In genomic region chr5:14922456-14922855, GRCh38 we compare ENCODE assay signal across 20 cellular contexts. TPM values are rescaled to one million over a fixed set of nuclear protein-coding genes. Genes with fewer than 3 reads are reported as not detected.
DNase-seq lines count a peak whose midpoint lies in the region; ATAC-seq and TF ChIP-seq lines count a peak whose summit lies in the region.
"Had no signal": no experiment of that assay in that cellular context is flagged by ENCODE, and none has a peak within 500 bp of the region (broad histone marks: within the 10 kb centered on the region; RNA-seq: fewer than 3 reads in every experiment).

No MANE protein-coding gene starts in this region.

- H3K36me3 ChIP-seq in right atrium auricular region, result no peaks in the 10 kb centered on the region
- H3K36me3 ChIP-seq: BLaER1, Peyer's patch had no signal

- no peak for TF ChIP-seq CTCF in right atrium auricular region (IDR thresholded peaks at IDR 0.05)

- H3K27me3 ChIP-seq in right atrium auricular region, result no peaks in the 10 kb centered on the region
- H3K27me3 ChIP-seq: BLaER1, Peyer's patch had no signal

- H3K9me3 ChIP-seq in right atrium auricular region, result no peaks in the 10 kb centered on the region
- H3K9me3 ChIP-seq: BLaER1, Peyer's patch had no signal

- DNase-seq in NCI-H146 (lab: John Stamatoyannopoulos, UW) (peak; percentile 7), NCI-H146 treated with DMSO at 0.1 percent for 48 hours (lab: John Stamatoyannopoulos, UW; ENCODE audit: unreplicated experiment) (no peak), left ventricle myocardium superior (no peak), right atrium auricular region (ENCODE audit: low spot score) (no peak), left colon (no peak), cerebellum (ENCODE audit: low spot score) (no peak), cerebellar nuclear complex (lab: John Stamatoyannopoulos, UW) (no peak)
- DNase-seq: 8988T, COR-L47, DMS153, EL, KBM-7, NCI-H1048, NCI-H187 treated with DMSO at 0.1 percent for 48 hours, NCI-H2227 treated with DMSO at 0.1 percent for 48 hours, NCI-H774, Peyer's patch, SIG-M5 had no signal

- peaks cover 0 to 4% of the 10 kb centered on the region in 2 donors for H3K4me1 ChIP-seq in right atrium auricular region
- H3K4me1 ChIP-seq: Peyer's patch had no signal

- intact Hi-C loops in left ventricle myocardium superior (cut with micrococcal nuclease) (no loop called here), left colon (cut with DNase I, micrococcal nuclease) (no loop called here)

- no peak overlapping the region for H3K4me3 ChIP-seq in right atrium auricular region
- H3K4me3 ChIP-seq: BLaER1, Peyer's patch had no signal

- no peak overlapping the region for H3K27ac ChIP-seq in right atrium auricular region
- H3K27ac ChIP-seq: BLaER1, Peyer's patch had no signal

- ATAC-seq in left ventricle myocardium superior, result peak; percentile 43
- ATAC-seq in left colon, result peak; percentile 42
- no peak for ATAC-seq in GM21390 (IDR thresholded peaks at IDR 0.05; ENCODE audit: unreplicated experiment)

RNA-seq across cellular contexts. Expression of gene ANKH, which starts 50.9 kb away (rescaled TPM):
- total RNA-seq in left ventricle myocardium superior, result 166 TPM
- total RNA-seq in right atrium auricular region, result 10 to 100 TPM; 52.3 to 80.4 TPM
- total RNA-seq in left colon, result 100 to 1,000 TPM in 1 of 2 donors, 10 to 100 TPM in 1; 98.4 to 156 TPM
- total RNA-seq in cerebellum, result 37.8 TPM
